Comparison of ENCODE assay signal across 15 cellular contexts in genomic region chr1:204818998-204819397, GRCh38.
"Had no signal": no experiment of that assay in that cellular context is flagged by ENCODE, and none has a peak within 500 bp of the region (broad histone marks: within the 10 kb centered on the region; RNA-seq: fewer than 3 reads in every experiment).

No MANE protein-coding gene starts in this region.

- H3K36me3 ChIP-seq: colonic mucosa, pancreas, thyroid gland had no signal

- H3K4me3 Mint-ChIP-seq: activated naive CD4-positive, alpha-beta T cell treated with anti-CD3 and anti-CD28 coated beads for 36 hours; activated naive CD8-positive, alpha-beta T cell treated with anti-CD3 and anti-CD28 coated beads, Interleukin-2, amount 50 U/mL, for 24 hours; naive B cell; stimulated activated memory B cell treated with anti-CD40 and anti-IgM and Interleukin-4, amounts not matched to agents 10 μg/mL and 1 μg/mL and 100 μg/mL, for 72 hours had no signal

- H3K9me3 ChIP-seq: colonic mucosa, pancreas, thyroid gland had no signal

- H3K4me3 ChIP-seq: colonic mucosa, lung, pancreas, thyroid gland had no signal

- DNase-seq: activated CD4-positive, alpha-beta T cell treated with anti-CD3 and anti-CD28 coated beads, Interleukin-2, amount 50 U/mL, for 4 hours; activated naive CD4-positive, alpha-beta T cell treated with anti-CD3 and anti-CD28 coated beads for 36 hours; activated naive CD8-positive, alpha-beta T cell treated with anti-CD3 and anti-CD28 coated beads, Interleukin-2, amount 50 U/mL, for 24 hours; activated T-cell treated with anti-CD3 and anti-CD28 coated beads for 4 hours; central memory CD4-positive, alpha-beta T cell; colonic mucosa; effector CD4-positive, alpha-beta T cell; naive B cell; pancreas; stimulated activated CD4-positive, alpha-beta T cell treated with anti-CD3 and anti-CD28 coated beads, Interleukin-2, amount 100 ng/mL, for 48 hours; thyroid gland had no signal

- H3K9me3 Mint-ChIP-seq: activated naive CD4-positive, alpha-beta T cell treated with anti-CD3 and anti-CD28 coated beads for 36 hours; activated naive CD8-positive, alpha-beta T cell treated with anti-CD3 and anti-CD28 coated beads, Interleukin-2, amount 50 U/mL, for 24 hours; naive B cell; stimulated activated memory B cell treated with anti-CD40 and anti-IgM and Interleukin-4, amounts not matched to agents 10 μg/mL and 1 μg/mL and 100 μg/mL, for 72 hours had no signal

- H3K4me1 Mint-ChIP-seq: activated naive CD8-positive, alpha-beta T cell treated with anti-CD3 and anti-CD28 coated beads, Interleukin-2, amount 50 U/mL, for 24 hours; naive B cell; stimulated activated memory B cell treated with anti-CD40 and anti-IgM and Interleukin-4, amounts not matched to agents 10 μg/mL and 1 μg/mL and 100 μg/mL, for 72 hours had no signal

- H3K36me3 Mint-ChIP-seq: naive B cell; stimulated activated memory B cell treated with anti-CD40 and anti-IgM and Interleukin-4, amounts not matched to agents 10 μg/mL and 1 μg/mL and 100 μg/mL, for 72 hours had no signal

- ATAC-seq: activated CD4-positive, CD25-positive, alpha-beta regulatory T cell treated with anti-CD3 and anti-CD28 coated beads, Interleukin-2, amount 50 U/mL, for 24 hours; activated naive CD8-positive, alpha-beta T cell treated with anti-CD3 and anti-CD28 coated beads, Interleukin-2, amount 50 U/mL, for 24 hours; stimulated activated memory B cell treated with anti-CD40 and anti-IgM and Interleukin-4, amounts not matched to agents 10 μg/mL and 1 μg/mL and 100 μg/mL, for 72 hours had no signal

- H3K27me3 ChIP-seq: colonic mucosa, pancreas, thyroid gland had no signal

- H3K27ac ChIP-seq: colonic mucosa, foreskin keratinocyte, pancreas, thyroid gland had no signal

- H3K27ac Mint-ChIP-seq: activated naive CD4-positive, alpha-beta T cell treated with anti-CD3 and anti-CD28 coated beads for 36 hours; activated naive CD8-positive, alpha-beta T cell treated with anti-CD3 and anti-CD28 coated beads, Interleukin-2, amount 50 U/mL, for 24 hours; naive B cell; stimulated activated memory B cell treated with anti-CD40 and anti-IgM and Interleukin-4, amounts not matched to agents 10 μg/mL and 1 μg/mL and 100 μg/mL, for 72 hours had no signal

- H3K4me1 ChIP-seq: colonic mucosa, foreskin keratinocyte had no signal
